ENCODE assay signal across 35 cellular contexts in genomic region chr22:42249831-42250230, GRCh38.
"Had no signal": no experiment of that assay in that cellular context is flagged by ENCODE, and none has a peak within 500 bp of the region (broad histone marks: within the 10 kb centered on the region; RNA-seq: fewer than 3 reads in every experiment).

No MANE protein-coding gene starts in this region.

- H3K27me3 ChIP-seq: adrenal gland, body of pancreas, dorsolateral prefrontal cortex, esophagus squamous epithelium, gastroesophageal sphincter had no signal

- H3K27me3 Mint-ChIP-seq: activated CD4-positive, alpha-beta memory T cell treated with anti-CD3 and anti-CD28 coated beads for 36 hours; activated CD4-positive, alpha-beta T cell treated with anti-CD3 and anti-CD28 coated beads for 36 hours; activated CD4-positive, alpha-beta T cell treated with anti-CD3 and anti-CD28 coated beads, Interleukin-2, amount 10 ng/mL, durations not matched to agents 24 days and 14 days; activated CD8-positive, alpha-beta memory T cell treated with anti-CD3 and anti-CD28 coated beads, Interleukin-2, amount 10 ng/mL, durations not matched to agents 7 days and 5 days; activated naive CD4-positive, alpha-beta T cell treated with anti-CD3 and anti-CD28 coated beads, Interleukin-2, amount 50 U/mL, for 24 hours; activated naive CD8-positive, alpha-beta T cell treated with anti-CD3 and anti-CD28 coated beads for 36 hours; activated naive CD8-positive, alpha-beta T cell treated with anti-CD3 and anti-CD28 coated beads, Interleukin-2, amount 50 U/mL, for 24 hours; dendritic cell treated with granulocyte-macrophage colony-stimulating factor and Interleukin-4, amounts not matched to agents 40 ng/mL and 50 ng/mL, for 4 days; T-cell had no signal

- H3K9me3 ChIP-seq: adrenal gland, body of pancreas, esophagus squamous epithelium, gastroesophageal sphincter had no signal

- H3K27ac Mint-ChIP-seq: activated CD4-positive, alpha-beta memory T cell treated with anti-CD3 and anti-CD28 coated beads for 36 hours; activated CD4-positive, alpha-beta T cell treated with anti-CD3 and anti-CD28 coated beads, Interleukin-2, amount 10 ng/mL, durations not matched to agents 24 days and 14 days; activated CD8-positive, alpha-beta memory T cell treated with anti-CD3 and anti-CD28 coated beads, Interleukin-2, amount 10 ng/mL, durations not matched to agents 7 days and 5 days; activated CD8-positive, alpha-beta T cell treated with anti-CD3 and anti-CD28 coated beads, Interleukin-2, amount 10 ng/mL, durations not matched to agents 7 days and 5 days; activated naive CD4-positive, alpha-beta T cell treated with anti-CD3 and anti-CD28 coated beads for 36 hours; activated naive CD8-positive, alpha-beta T cell treated with anti-CD3 and anti-CD28 coated beads for 36 hours; activated naive CD8-positive, alpha-beta T cell treated with anti-CD3 and anti-CD28 coated beads, Interleukin-2, amount 50 U/mL, for 24 hours; activated T-helper 1 cell treated with anti-CD3 and anti-CD28 coated beads, Interleukin-12 subunit alpha, Interleukin-12 subunit beta, Interleukin-2, Interleukin-4 antibody, amounts not matched to agents 30 ng/mL and 10 ng/mL and 1 ng/mL, durations not matched to agents 14 hours and 24 hours and 36 hours; activated T-helper 2 cell treated with anti-CD3 and anti-CD28 coated beads, Interferon-gamma antibody, Interleukin-2, Interleukin-4, amounts not matched to agents 10 μg/mL and 5 μg/mL and 100 μg/mL, durations not matched to agents 14 hours and 24 hours and 36 hours; dendritic cell treated with granulocyte-macrophage colony-stimulating factor and Interleukin-4, amounts not matched to agents 40 ng/mL and 50 ng/mL, for 4 days; T-helper 1 cell treated with Interleukin-12 subunit alpha and Interleukin-12 subunit beta and Interleukin-4 antibody, amounts not matched to agents 30 μg/mL and 1 μg/mL, for 36 hours; T-helper 2 cell treated with Interferon-gamma antibody and Interleukin-4, amounts not matched to agents 5 μg/mL and 100 μg/mL, for 36 hours had no signal

- H3K4me1 ChIP-seq: gastroesophageal sphincter had no signal

- H3K36me3 ChIP-seq: adrenal gland, gastroesophageal sphincter had no signal

- H3K27ac ChIP-seq: adrenal gland, body of pancreas, coronary artery, dorsolateral prefrontal cortex, epithelial cell of prostate, esophagus squamous epithelium, gastroesophageal sphincter had no signal

- DNase-seq: activated CD4-positive, alpha-beta memory T cell treated with anti-CD3 and anti-CD28 coated beads for 36 hours; activated CD4-positive, alpha-beta T cell treated with anti-CD3 and anti-CD28 coated beads for 36 hours; activated CD4-positive, alpha-beta T cell treated with anti-CD3 and anti-CD28 coated beads, Interleukin-2, amount 10 ng/mL, durations not matched to agents 24 days and 14 days; activated CD4-positive, CD25-positive, alpha-beta regulatory T cell; activated CD4-positive, CD25-positive, alpha-beta regulatory T cell treated with anti-CD3 and anti-CD28 coated beads, Interleukin-2, amount 50 U/mL, for 72 hours; activated CD8-positive, alpha-beta memory T cell treated with anti-CD3 and anti-CD28 coated beads, Interleukin-2, amount 10 ng/mL, durations not matched to agents 7 days and 5 days; activated CD8-positive, alpha-beta memory T cell treated with anti-CD3 and anti-CD28 coated beads, Interleukin-2, amount 50 U/mL, for 4 hours; activated CD8-positive, alpha-beta T cell treated with anti-CD3 and anti-CD28 coated beads, Interleukin-2, amount 10 ng/mL, durations not matched to agents 7 days and 5 days; activated effector memory CD4-positive, alpha-beta T cell treated with anti-CD3 and anti-CD28 coated beads, Interleukin-2, amount 50 U/mL, for 16 hours; activated naive CD4-positive, alpha-beta T cell treated with anti-CD3 and anti-CD28 coated beads for 36 hours; activated naive CD8-positive, alpha-beta T cell treated with anti-CD3 and anti-CD28 coated beads for 36 hours; activated naive CD8-positive, alpha-beta T cell treated with anti-CD3 and anti-CD28 coated beads, Interleukin-2, amount 50 U/mL, for 24 hours; activated T-cell treated with anti-CD3 and anti-CD28 coated beads, Interleukin-2, amount 50 U/mL, for 1 hour; activated T-cell treated with anti-CD3 and anti-CD28 coated beads, Interleukin-2, amount 50 U/mL, for 48 hours; adrenal gland; amygdala; aorta; body of pancreas; central memory CD4-positive, alpha-beta T cell; dorsolateral prefrontal cortex; effector memory CD4-positive, alpha-beta T cell; esophagus squamous epithelium; foreskin melanocyte; SW 1271; T-cell; T1000 had no signal

- ATAC-seq: activated CD4-positive, alpha-beta T cell treated with anti-CD3 and anti-CD28 coated beads for 36 hours; activated CD8-positive, alpha-beta memory T cell treated with anti-CD3 and anti-CD28 coated beads, Interleukin-2, amount 10 ng/mL, durations not matched to agents 7 days and 5 days; activated CD8-positive, alpha-beta T cell treated with anti-CD3 and anti-CD28 coated beads, Interleukin-2, amount 10 ng/mL, durations not matched to agents 7 days and 5 days; activated naive CD8-positive, alpha-beta T cell treated with anti-CD3 and anti-CD28 coated beads, Interleukin-2, amount 50 U/mL, for 24 hours; body of pancreas; gastroesophageal sphincter; T-cell had no signal

- H3K9me3 Mint-ChIP-seq: activated CD4-positive, alpha-beta memory T cell treated with anti-CD3 and anti-CD28 coated beads for 36 hours; activated CD4-positive, alpha-beta T cell treated with anti-CD3 and anti-CD28 coated beads, Interleukin-2, amount 10 ng/mL, durations not matched to agents 24 days and 14 days; activated naive CD4-positive, alpha-beta T cell treated with anti-CD3 and anti-CD28 coated beads for 36 hours; activated naive CD4-positive, alpha-beta T cell treated with anti-CD3 and anti-CD28 coated beads, Interleukin-2, amount 50 U/mL, for 24 hours; activated naive CD8-positive, alpha-beta T cell treated with anti-CD3 and anti-CD28 coated beads for 36 hours; activated naive CD8-positive, alpha-beta T cell treated with anti-CD3 and anti-CD28 coated beads, Interleukin-2, amount 50 U/mL, for 24 hours; activated T-helper 1 cell treated with anti-CD3 and anti-CD28 coated beads, Interleukin-12 subunit alpha, Interleukin-12 subunit beta, Interleukin-2, Interleukin-4 antibody, amounts not matched to agents 30 ng/mL and 10 ng/mL and 1 ng/mL, durations not matched to agents 14 hours and 24 hours and 36 hours; activated T-helper 2 cell treated with anti-CD3 and anti-CD28 coated beads, Interferon-gamma antibody, Interleukin-2, Interleukin-4, amounts not matched to agents 10 μg/mL and 5 μg/mL and 100 μg/mL, durations not matched to agents 14 hours and 24 hours and 36 hours; dendritic cell treated with granulocyte-macrophage colony-stimulating factor and Interleukin-4, amounts not matched to agents 40 ng/mL and 50 ng/mL, for 4 days; T-cell; T-helper 1 cell treated with Interleukin-12 subunit alpha and Interleukin-12 subunit beta and Interleukin-4 antibody, amounts not matched to agents 30 μg/mL and 1 μg/mL, for 36 hours; T-helper 2 cell treated with Interferon-gamma antibody and Interleukin-4, amounts not matched to agents 5 μg/mL and 100 μg/mL, for 36 hours had no signal

- H3K4me3 Mint-ChIP-seq: activated CD4-positive, alpha-beta memory T cell treated with anti-CD3 and anti-CD28 coated beads for 36 hours; activated CD4-positive, alpha-beta T cell treated with anti-CD3 and anti-CD28 coated beads for 36 hours; activated CD4-positive, alpha-beta T cell treated with anti-CD3 and anti-CD28 coated beads, Interleukin-2, amount 10 ng/mL, durations not matched to agents 24 days and 14 days; activated CD8-positive, alpha-beta memory T cell treated with anti-CD3 and anti-CD28 coated beads, Interleukin-2, amount 10 ng/mL, durations not matched to agents 7 days and 5 days; activated CD8-positive, alpha-beta T cell treated with anti-CD3 and anti-CD28 coated beads, Interleukin-2, amount 10 ng/mL, durations not matched to agents 7 days and 5 days; activated naive CD4-positive, alpha-beta T cell treated with anti-CD3 and anti-CD28 coated beads for 36 hours; activated naive CD4-positive, alpha-beta T cell treated with anti-CD3 and anti-CD28 coated beads, Interleukin-2, amount 50 U/mL, for 24 hours; activated naive CD8-positive, alpha-beta T cell treated with anti-CD3 and anti-CD28 coated beads for 36 hours; activated naive CD8-positive, alpha-beta T cell treated with anti-CD3 and anti-CD28 coated beads, Interleukin-2, amount 50 U/mL, for 24 hours; activated T-helper 1 cell treated with anti-CD3 and anti-CD28 coated beads, Interleukin-12 subunit alpha, Interleukin-12 subunit beta, Interleukin-2, Interleukin-4 antibody, amounts not matched to agents 30 ng/mL and 10 ng/mL and 1 ng/mL, durations not matched to agents 14 hours and 24 hours and 36 hours; dendritic cell treated with granulocyte-macrophage colony-stimulating factor and Interleukin-4, amounts not matched to agents 40 ng/mL and 50 ng/mL, for 4 days; T-helper 1 cell treated with Interleukin-12 subunit alpha and Interleukin-12 subunit beta and Interleukin-4 antibody, amounts not matched to agents 30 μg/mL and 1 μg/mL, for 36 hours; T-helper 2 cell treated with Interferon-gamma antibody and Interleukin-4, amounts not matched to agents 5 μg/mL and 100 μg/mL, for 36 hours had no signal

- H3K4me3 ChIP-seq: adrenal gland, body of pancreas, coronary artery, dorsolateral prefrontal cortex, esophagus squamous epithelium, gastroesophageal sphincter had no signal
